Comparison of ENCODE assay signal across 8 cellular contexts in genomic region chr10:16891375-16892313, GRCh38.
A peak's percentile ranks its signal among the peaks of the same experiment; 100 is the strongest.
DNase-seq lines count a peak whose midpoint lies in the region; ATAC-seq and TF ChIP-seq lines count a peak whose summit lies in the region.

No MANE protein-coding gene starts in this region.

- peaks cover 6 to 10% of the 10 kb centered on the region in 2 donors for H3K4me1 Mint-ChIP-seq in natural killer cell

- TF ChIP-seq POLR2A in stomach (IDR thresholded peaks at IDR 0.05) = no peak

- 34 to 49% (median 39%) methylated on average over 12 of the region's 12 CpGs for WGBS in stomach, 5 donors

- H3K36me3 ChIP-seq in stomach = no peaks in the 10 kb centered on the region

- peak overlapping the region in 1 of 2 donors; percentile 10 for H3K27ac Mint-ChIP-seq in natural killer cell

- DNase-seq in GM03348 (ENCODE audit: low spot score) (peak; percentile 63), M059J (ENCODE audit: low read depth) (peak; percentile 51), epithelial cell of proximal tubule (ENCODE audit: low read depth) (peak; percentile 91), natural killer cell (no peak), stomach (peak; percentile 29), NCI-H1694 treated with DMSO at 0.1 percent for 48 hours (lab: John Stamatoyannopoulos, UW) (no peak)
- peak; percentile 54 to 66 for DNase-seq in activated CD4-positive, alpha-beta T cell treated with anti-CD3 and anti-CD28 coated beads, Interleukin-2, amount 50 U/mL, for 4 hours

- H3K27me3 Mint-ChIP-seq in natural killer cell (ENCODE audit: low read depth in 2 of 2) = peaks cover 0 to 15% of the 10 kb centered on the region in 2 donors

- intact Hi-C loops in natural killer cell (cut with micrococcal nuclease) = no loop called here
- intact Hi-C loops in stomach (cut with DNase I; ENCODE audit: low total_unique reads) = no loop called here

- H3K4me3 Mint-ChIP-seq in natural killer cell = peak overlapping the region; percentile 68

- H3K4me3 ChIP-seq in epithelial cell of proximal tubule (ENCODE audit: low read depth, low read length) = no peak overlapping the region
- no peak overlapping the region for H3K4me3 ChIP-seq in stomach

- ATAC-seq in natural killer cell (peak in 2 of 3 donors; percentile 40 to 96), HG03108 (IDR thresholded peaks at IDR 0.05; ENCODE audit: unreplicated experiment) (no peak)

- H3K36me3 Mint-ChIP-seq in natural killer cell = no peaks in the 10 kb centered on the region

- no peaks in the 10 kb centered on the region for H3K9me3 ChIP-seq in stomach

- H3K9me3 Mint-ChIP-seq in natural killer cell = peaks cover 0 to 3% of the 10 kb centered on the region in 2 donors

- peak overlapping the region in 2 of 5 donors; percentile 44 to 54 for H3K27ac ChIP-seq in stomach

- TF ChIP-seq EP300 in stomach (IDR thresholded peaks at IDR 0.05) = no peak

- TF ChIP-seq CTCF in epithelial cell of proximal tubule (conservative IDR thresholded peaks at IDR 0.05; ENCODE audit: low read depth, low read length) (peak; percentile 49), natural killer cell (IDR thresholded peaks at IDR 0.05) (no peak), stomach (IDR thresholded peaks at IDR 0.05) (peak in 3 of 7 experiments; percentile 21 to 32 (median 28))

- H3K27me3 ChIP-seq in stomach = no peaks in the 10 kb centered on the region

- H3K4me1 ChIP-seq in stomach = peaks cover 0 to 29% (median 14%) of the 10 kb centered on the region in 4 donors

Comparison
In these comparisons a context has a peak if more than half of its experiments do, and no peak if none do; other contexts are left out.
1. DNase-seq: peak in GM03348 (single experiment), M059J (single experiment), activated CD4-positive, alpha-beta T cell treated with anti-CD3 and anti-CD28 coated beads, Interleukin-2, amount 50 U/mL, for 4 hours (2 of 2), epithelial cell of proximal tubule (single experiment) and stomach (single experiment); none in natural killer cell (single experiment) and NCI-H1694 treated with DMSO at 0.1 percent for 48 hours (single experiment).